Comparison of ENCODE assay signal across 23 cellular contexts in genomic region chr17:45992904-45993303, GRCh38. TPM values are rescaled to one million over a fixed set of nuclear protein-coding genes. Genes with fewer than 3 reads are reported as not detected.
DNase-seq lines count a peak whose midpoint lies in the region; ATAC-seq and TF ChIP-seq lines count a peak whose summit lies in the region.
"Had no signal": no experiment of that assay in that cellular context is flagged by ENCODE, and none has a peak within 500 bp of the region (broad histone marks: within the 10 kb centered on the region; RNA-seq: fewer than 3 reads in every experiment).

No MANE protein-coding gene starts in this region.

- intact Hi-C loops in dorsolateral prefrontal cortex (cut with DNase I), result no loop called here

- no peak for TF ChIP-seq CTCF in dorsolateral prefrontal cortex (IDR thresholded peaks at IDR 0.05 in 54 of 56, conservative IDR thresholded peaks at IDR 0.05 in 2 of 56; ENCODE audit: low read depth in 1 of 56, partially characterized antibody in 56 of 56)

- H3K4me3 ChIP-seq in dorsolateral prefrontal cortex, result no peak overlapping the region
- H3K4me3 ChIP-seq: BLaER1 had no signal

- no peaks in the 10 kb centered on the region for H3K27me3 Mint-ChIP-seq in T-helper 2 cell treated with Interferon-gamma antibody and Interleukin-4, amounts not matched to agents 5 μg/mL and 100 μg/mL, for 36 hours (ENCODE audit: low read depth)
- H3K27me3 Mint-ChIP-seq: CD4-positive, alpha-beta T cell had no signal

- no peaks in the 10 kb centered on the region for H3K36me3 Mint-ChIP-seq in T-helper 2 cell treated with Interferon-gamma antibody and Interleukin-4, amounts not matched to agents 5 μg/mL and 100 μg/mL, for 36 hours (ENCODE audit: low read depth)

- peak; percentile 33 for DNase-seq in DMS53 (lab: John Stamatoyannopoulos, UW)
- DNase-seq in DMS53 treated with DMSO at 0.1 percent for 48 hours (lab: John Stamatoyannopoulos, UW; ENCODE audit: unreplicated experiment), result no peak
- no peak for DNase-seq in dorsolateral prefrontal cortex
- DNase-seq in myocyte (ENCODE audit: low read depth), result peak; percentile 69
- DNase-seq in hepatic stellate cell (ENCODE audit: low spot score), result no peak
- no peak for DNase-seq in T-helper 2 cell treated with Interferon-gamma antibody and Interleukin-4, amounts not matched to agents 5 μg/mL and 100 μg/mL, for 36 hours (ENCODE audit: low spot score)
- DNase-seq: ACHN; CD4-positive, alpha-beta T cell; COR-L47; DND-41; H9; KBM-7; NCI-H1092; NCI-H1436; NCI-H187 treated with DMSO at 0.1 percent for 48 hours; NCI-H2107; NCI-H2227 treated with DMSO at 0.1 percent for 48 hours; NCI-H510A; SIG-M5 had no signal

- no peak overlapping the region for H3K4me3 Mint-ChIP-seq in T-helper 2 cell treated with Interferon-gamma antibody and Interleukin-4, amounts not matched to agents 5 μg/mL and 100 μg/mL, for 36 hours
- H3K4me3 Mint-ChIP-seq: CD4-positive, alpha-beta T cell; H9 had no signal

- no peaks in the 10 kb centered on the region for H3K9me3 Mint-ChIP-seq in T-helper 2 cell treated with Interferon-gamma antibody and Interleukin-4, amounts not matched to agents 5 μg/mL and 100 μg/mL, for 36 hours
- H3K9me3 Mint-ChIP-seq: CD4-positive, alpha-beta T cell had no signal

- no peak for ATAC-seq in GM18511 (IDR thresholded peaks at IDR 0.05; ENCODE audit: unreplicated experiment)

- H3K27me3 ChIP-seq in dorsolateral prefrontal cortex, result no peaks in the 10 kb centered on the region
- H3K27me3 ChIP-seq: BLaER1 had no signal

- no peaks in the 10 kb centered on the region for H3K4me1 Mint-ChIP-seq in T-helper 2 cell treated with Interferon-gamma antibody and Interleukin-4, amounts not matched to agents 5 μg/mL and 100 μg/mL, for 36 hours (ENCODE audit: low read depth)

- H3K27ac Mint-ChIP-seq in T-helper 2 cell treated with Interferon-gamma antibody and Interleukin-4, amounts not matched to agents 5 μg/mL and 100 μg/mL, for 36 hours, result no peak overlapping the region
- H3K27ac Mint-ChIP-seq: CD4-positive, alpha-beta T cell had no signal

- peak overlapping the region in 48 of 59 donors; percentile 3 to 90 (median 55) for H3K27ac ChIP-seq in dorsolateral prefrontal cortex
- peak overlapping the region; percentile 57 for H3K27ac ChIP-seq in temporal lobe (ENCODE audit: low read depth, low read length)
- H3K27ac ChIP-seq: 22Rv1, BLaER1 had no signal

RNA-seq across cellular contexts. Expression of gene STH, which starts 6.1 kb away (rescaled TPM):
- 10 to 100 TPM in 84 of 120 experiments, 1 to 10 TPM in 36; 1.8 to 35.0 (median 12.2) TPM for total RNA-seq in dorsolateral prefrontal cortex
- not detected in 2 replicates for total RNA-seq in myocyte
- not detected for polyA plus RNA-seq in myocyte (2012)
- total RNA-seq in temporal lobe, result 2.5 TPM
- total RNA-seq: CD4-positive, alpha-beta T cell; H9 had no signal

Comparison
In these comparisons a context has a peak if more than half of its experiments do, and no peak if none do; other contexts are left out.
1. DNase-seq: peak in DMS53 (single experiment) and myocyte (single experiment); none in DMS53 treated with DMSO at 0.1 percent for 48 hours (single experiment), dorsolateral prefrontal cortex (0 of 10), hepatic stellate cell (single experiment) and T-helper 2 cell treated with Interferon-gamma antibody and Interleukin-4, amounts not matched to agents 5 μg/mL and 100 μg/mL, for 36 hours (single experiment).